1 cellular context compared by ENCODE assay signal in the genomic region with DNA sequence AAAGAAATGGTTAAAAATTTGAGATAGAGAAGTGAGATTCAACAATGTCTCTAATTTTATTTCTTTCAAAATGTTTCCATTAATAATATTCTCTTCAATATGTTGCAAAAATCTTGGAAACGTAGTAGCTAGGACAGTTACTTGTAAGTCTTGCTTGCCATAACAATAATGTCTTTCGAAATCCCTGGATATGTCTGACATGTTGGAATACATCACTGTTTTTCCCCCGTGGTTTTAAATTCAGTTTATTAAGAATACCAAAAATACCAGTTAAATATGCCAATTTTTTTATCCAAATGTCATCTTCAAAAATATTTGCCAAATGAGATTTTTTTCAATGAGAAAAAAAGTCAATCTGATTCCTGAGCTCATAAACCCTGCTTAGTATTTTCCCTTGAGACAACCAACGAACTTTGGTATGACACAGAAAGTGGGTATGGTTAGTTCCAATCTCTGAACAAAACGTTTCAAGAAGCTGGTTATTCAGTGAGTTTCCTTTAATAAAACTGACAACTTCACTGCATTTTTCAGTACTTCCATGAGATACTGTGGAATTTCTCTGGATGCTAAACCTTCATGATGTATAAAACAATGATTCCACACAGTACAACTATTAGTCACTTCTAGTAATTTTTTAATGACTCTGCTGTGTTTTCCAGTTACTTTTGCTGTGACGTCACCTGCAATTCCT.
TF ChIP-seq lines count a peak whose summit lies in the region.

No MANE protein-coding gene starts in this region.

TF ChIP-seq in HepG2, 621 proteins besides CTCF, POLR2A, EP300 and RAD21:
- TF ChIP-seq CREB1 (IDR thresholded peaks at IDR 0.05) (peak; percentile 85), CREB1 (CRISPR knock-in tag; IDR thresholded peaks at IDR 0.05) (no peak), ATF7 (IDR thresholded peaks at IDR 0.05) (peak; percentile 34; the same call in 1 of the 2 replicates), ATF7 (CRISPR knock-in tag; IDR thresholded peaks at IDR 0.05) (no peak), TMF1 (CRISPR knock-in tag; IDR thresholded peaks at IDR 0.05; ENCODE audit: low read depth) (no peak)
TF ChIP-seq in HepG2: peak in this region for 2.
